In the genomic region with DNA sequence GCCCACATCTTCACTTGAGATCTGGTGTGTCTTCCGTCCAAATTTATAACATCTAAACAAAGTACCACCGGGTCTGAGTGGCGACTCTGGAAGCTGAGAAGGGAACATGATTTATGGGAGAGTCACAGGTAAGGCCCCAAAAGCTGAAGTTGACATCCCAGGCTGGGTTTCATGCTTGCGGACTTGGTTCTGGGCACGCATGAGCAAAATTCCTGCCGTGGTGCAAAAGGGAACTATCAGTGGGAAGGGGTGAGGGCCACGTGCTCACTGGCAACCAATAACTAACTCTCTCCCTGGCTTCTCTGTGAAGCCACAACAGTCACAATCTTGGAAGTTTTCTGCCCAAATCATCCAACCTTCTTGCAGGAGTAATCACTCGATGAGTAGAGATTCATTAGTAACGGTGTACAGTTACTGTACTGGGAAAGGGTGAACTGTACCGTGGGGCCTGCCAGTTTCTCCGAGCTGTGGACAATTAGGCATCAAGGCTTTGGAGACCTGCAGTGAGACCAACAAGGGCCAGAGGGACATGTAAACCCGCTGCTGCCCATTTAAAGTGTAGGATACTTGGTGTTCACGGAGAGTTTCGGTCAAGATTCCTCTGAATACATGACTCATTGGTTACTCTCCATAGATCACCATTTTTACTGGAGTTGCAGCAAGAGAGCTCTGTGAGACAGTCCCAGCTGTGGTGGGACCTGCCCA, we compare ENCODE assay signal across 28 cellular contexts.
"Had no signal": no experiment of that assay in that cellular context is flagged by ENCODE, and none has a peak within 500 bp of the region (broad histone marks: within the 10 kb centered on the region; RNA-seq: fewer than 3 reads in every experiment).

No MANE protein-coding gene starts in this region.

- H3K27ac Mint-ChIP-seq: effector memory CD8-positive, alpha-beta T cell; naive B cell; natural killer cell treated with Interleukin-12 subunit alpha and Interleukin-12 subunit beta and Interleukin-15 and Interleukin-18, amount 100 ng/mL, for 72 hours; neural progenitor cell; progenitor cell of endocrine pancreas had no signal

- H3K9me3 Mint-ChIP-seq: effector memory CD8-positive, alpha-beta T cell; naive B cell; natural killer cell treated with Interleukin-12 subunit alpha and Interleukin-12 subunit beta and Interleukin-15 and Interleukin-18, amount 100 ng/mL, for 72 hours; neural progenitor cell; stimulated activated naive CD8-positive, alpha-beta T cell treated with anti-CD3 and anti-CD28 coated beads, Interleukin-15, amount 100 ng/mL, for 72 hours had no signal

- H3K36me3 ChIP-seq: heart right ventricle, left lung, neural progenitor cell, right lobe of liver, tibial nerve had no signal

- H3K4me1 ChIP-seq: foreskin keratinocyte, parathyroid adenoma had no signal

- H3K4me2 ChIP-seq: neural progenitor cell had no signal

- H3K9ac ChIP-seq: parathyroid adenoma had no signal

- H3K9me3 ChIP-seq: heart right ventricle, left lung, right lobe of liver, testis, tibial nerve had no signal

- H3K4me3 ChIP-seq: heart right ventricle, left lung, neural progenitor cell, right lobe of liver, testis, tibial nerve had no signal

- H3K27me3 Mint-ChIP-seq: progenitor cell of endocrine pancreas; stimulated activated naive CD8-positive, alpha-beta T cell treated with anti-CD3 and anti-CD28 coated beads, Interleukin-15, amount 100 ng/mL, for 72 hours had no signal

- H3K27ac ChIP-seq: foreskin keratinocyte, neural progenitor cell, parathyroid adenoma, right lobe of liver, testis had no signal

- H3K4me3 Mint-ChIP-seq: effector memory CD8-positive, alpha-beta T cell; naive B cell; natural killer cell treated with Interleukin-12 subunit alpha and Interleukin-12 subunit beta and Interleukin-15 and Interleukin-18, amount 100 ng/mL, for 72 hours; neural progenitor cell; stimulated activated naive CD8-positive, alpha-beta T cell treated with anti-CD3 and anti-CD28 coated beads, Interleukin-15, amount 100 ng/mL, for 72 hours had no signal

- H3K4me1 Mint-ChIP-seq: naive B cell had no signal

- H3K27me3 ChIP-seq: foreskin keratinocyte, heart right ventricle, left lung, neural progenitor cell, right lobe of liver, testis, tibial nerve had no signal

- ATAC-seq: effector memory CD8-positive, alpha-beta T cell; foreskin keratinocyte; left lung; right lobe of liver; stimulated activated naive CD8-positive, alpha-beta T cell treated with anti-CD3 and anti-CD28 coated beads, Interleukin-15, amount 100 ng/mL, for 72 hours had no signal

- DNase-seq: caudate nucleus; cerebellar nuclear complex; cortex of kidney; effector memory CD8-positive, alpha-beta T cell; erythroblast; foreskin keratinocyte; glutamatergic neuron; hippocampal formation; left cardiac atrium; left lung; mammary epithelial cell; mesendoderm; naive B cell; right lobe of liver; small intestine; stimulated activated CD4-positive, alpha-beta T cell treated with anti-CD3 and anti-CD28 coated beads, Interleukin-12 subunit alpha, Interleukin-12 subunit beta, amount 100 ng/mL, for 4 hours; stimulated activated CD4-positive, alpha-beta T cell treated with anti-CD3 and anti-CD28 coated beads, Interleukin-1b, Interleukin-23, amount 100 ng/mL, for 48 hours; stimulated activated CD4-positive, alpha-beta T cell treated with anti-CD3 and anti-CD28 coated beads, Interleukin-4, amount 100 ng/mL, for 1 hour; stimulated activated CD8-positive, alpha-beta memory T cell treated with anti-CD3 and anti-CD28 coated beads, Interleukin-4, amount 100 ng/mL, for 48 hours; stimulated activated naive CD8-positive, alpha-beta T cell treated with anti-CD3 and anti-CD28 coated beads, Interleukin-15, amount 100 ng/mL, for 72 hours; substantia nigra; testis had no signal

- H3K36me3 Mint-ChIP-seq: naive B cell; natural killer cell treated with Interleukin-12 subunit alpha and Interleukin-12 subunit beta and Interleukin-15 and Interleukin-18, amount 100 ng/mL, for 72 hours; neural progenitor cell had no signal
